21 cellular contexts compared by ENCODE assay signal in the genomic region with DNA sequence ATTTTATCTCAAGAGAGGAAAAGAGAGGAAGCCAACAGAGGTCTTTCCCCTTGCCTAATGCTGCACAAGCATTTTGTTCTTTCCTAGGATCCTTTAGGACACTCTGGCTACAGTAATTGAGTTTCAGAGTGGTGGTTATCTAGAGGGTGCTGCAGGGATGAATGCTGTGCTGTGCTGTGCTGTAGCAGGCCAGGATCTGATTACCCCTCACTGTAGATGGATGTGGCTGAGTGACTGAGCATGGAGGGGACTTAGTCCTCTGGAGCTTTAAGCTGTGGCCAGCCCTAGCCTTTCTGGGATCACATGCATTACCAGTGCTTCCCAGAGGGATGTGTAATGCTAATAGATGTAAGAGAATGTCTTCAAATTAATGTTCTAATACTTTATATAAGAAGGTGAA.
A peak's percentile ranks its signal among the peaks of the same experiment; 100 is the strongest.
DNase-seq lines count a peak whose midpoint lies in the region; ATAC-seq and TF ChIP-seq lines count a peak whose summit lies in the region.
"Had no signal": no experiment of that assay in that cellular context is flagged by ENCODE, and none has a peak within 500 bp of the region (broad histone marks: within the 10 kb centered on the region; RNA-seq: fewer than 3 reads in every experiment).

No MANE protein-coding gene starts in this region.

- no peak overlapping the region for H3K4me3 ChIP-seq in DND-41 (ENCODE audit: low read depth in 1 of 2, low read length in 2 of 2)
- H3K4me3 ChIP-seq in testis: no peak overlapping the region
- H3K4me3 ChIP-seq: Peyer's patch, SK-N-MC had no signal

- no peak overlapping the region for H3K4me3 Mint-ChIP-seq in CD4-positive, alpha-beta T cell
- no peak overlapping the region for H3K4me3 Mint-ChIP-seq in nephron progenitor cell
- H3K4me3 Mint-ChIP-seq: H9 had no signal

- intact Hi-C loops in CD4-positive, alpha-beta T cell (cut with DNase I, micrococcal nuclease): no loop called here
- intact Hi-C loops in testis (cut with DNase I; ENCODE audit: low total_unique reads): no loop called here

- H2AFZ ChIP-seq in DND-41 (ENCODE audit: low read depth, low read length): no peak overlapping the region

- no peak for ATAC-seq in CD4-positive, alpha-beta T cell (ENCODE audit: poor library complexity)
- no peak for ATAC-seq in DND-41 (ENCODE audit: insufficient read depth, low read depth)
- ATAC-seq in HG02981 (IDR thresholded peaks at IDR 0.05; ENCODE audit: unreplicated experiment): no peak

- peak overlapping the region; percentile 25 for H3K27ac ChIP-seq in CD4-positive, alpha-beta T cell (ENCODE audit: low read depth, low read length)
- H3K27ac ChIP-seq in DND-41 (ENCODE audit: low read length) (peak overlapping the region; percentile 43), testis (no peak overlapping the region)
- H3K27ac ChIP-seq: C4-2B, HL-60, Peyer's patch, SK-N-MC had no signal

- in situ Hi-C loops in KBM-7 (cut with MboI; ENCODE audit: low pct_unique_long_range_greater_than_20kb, low sequenced_read_pairs): no loop called here

- no peak for TF ChIP-seq POLR2A in testis (IDR thresholded peaks at IDR 0.05)

- H3K27me3 ChIP-seq in CD4-positive, alpha-beta T cell (ENCODE audit: control insufficient read depth, insufficient read depth, low read length): no peaks in the 10 kb centered on the region
- H3K27me3 ChIP-seq in DND-41 (ENCODE audit: insufficient read depth, low read length, poor library complexity) (no peaks in the 10 kb centered on the region), testis (no peaks in the 10 kb centered on the region)
- H3K27me3 ChIP-seq: Peyer's patch had no signal

- H3K9me3 Mint-ChIP-seq in CD4-positive, alpha-beta T cell: no peaks in the 10 kb centered on the region
- no peaks in the 10 kb centered on the region for H3K9me3 Mint-ChIP-seq in nephron progenitor cell
- H3K9me3 Mint-ChIP-seq: H9 had no signal

- POLR2A ChIA-PET in CD4-positive, alpha-beta T cell (lab: Charles Lee): interaction anchor here (1.0 to 2.9 kb wide), 4 partner anchors 22 to 218 kb away, joined by 3 to 31 read pairs (median 3); a partner anchor contains a TSS

- H3K4me2 ChIP-seq in DND-41 (ENCODE audit: insufficient read depth, low read length): no peak overlapping the region

- H3K4me1 ChIP-seq in DND-41 (ENCODE audit: insufficient read depth, low read length): peaks cover 33% of the 10 kb centered on the region
- no peaks in the 10 kb centered on the region for H3K4me1 ChIP-seq in testis
- H3K4me1 ChIP-seq: Caco-2, Peyer's patch had no signal

- H3K4me1 Mint-ChIP-seq in CD4-positive, alpha-beta T cell (ENCODE audit: low read depth): peaks cover 86% of the 10 kb centered on the region
- peaks cover 33% of the 10 kb centered on the region for H3K4me1 Mint-ChIP-seq in nephron progenitor cell

- H3K27ac Mint-ChIP-seq in CD4-positive, alpha-beta T cell: peak overlapping the region; percentile 93
- peak overlapping the region; percentile 51 for H3K27ac Mint-ChIP-seq in nephron progenitor cell
- H3K27ac Mint-ChIP-seq: H9 had no signal

- no peaks in the 10 kb centered on the region for H3K79me2 ChIP-seq in DND-41 (ENCODE audit: insufficient read depth, low read length)

- DNase-seq in CD4-positive, alpha-beta T cell: no peak
- DNase-seq in DND-41: no peak
- DNase-seq in islet precursor cell: peak; percentile 60
- DNase-seq in nephron progenitor cell: no peak
- DNase-seq in testis: no peak
- no peak for DNase-seq in KBM-7
- no peak for DNase-seq in NCI-H1930 (lab: John Stamatoyannopoulos, UW)
- DNase-seq: ACHN; Caco-2; GDM1; H9; NCI-H1417 treated with DMSO at 0.1 percent for 48 hours; NCI-H2081; NCI-H446 treated with DMSO at 0.1 percent for 48 hours; NCI-H69; NK-92 treated with Interleukin-12 subunit alpha and Interleukin-12 subunit beta, amount 100 ng/mL, for 24 hours; Peyer's patch had no signal

- no peak for TF ChIP-seq CTCF in CD4-positive, alpha-beta T cell (IDR thresholded peaks at IDR 0.05)
- no peak for TF ChIP-seq CTCF in DND-41 (IDR thresholded peaks at IDR 0.05; ENCODE audit: borderline replicate concordance, extremely low read depth, low read length, poor library complexity, severe bottlenecking)
- no peak for TF ChIP-seq CTCF in nephron progenitor cell (IDR thresholded peaks at IDR 0.05)
- TF ChIP-seq CTCF in testis (IDR thresholded peaks at IDR 0.05): no peak

- no peaks in the 10 kb centered on the region for H3K36me3 ChIP-seq in DND-41 (ENCODE audit: insufficient read depth, low read length)
- H3K36me3 ChIP-seq in testis (ENCODE audit: low read depth, missing control alignments): no peaks in the 10 kb centered on the region
- H3K36me3 ChIP-seq: Peyer's patch had no signal

- H4K20me1 ChIP-seq in DND-41 (ENCODE audit: insufficient read depth, low read length): no peaks in the 10 kb centered on the region

- no peaks in the 10 kb centered on the region for H3K27me3 Mint-ChIP-seq in CD4-positive, alpha-beta T cell
- H3K27me3 Mint-ChIP-seq in nephron progenitor cell (ENCODE audit: low read depth, poor library complexity): no peaks in the 10 kb centered on the region

- no peaks in the 10 kb centered on the region for H3K9me3 ChIP-seq in CD4-positive, alpha-beta T cell (ENCODE audit: control insufficient read depth, low read length)
- H3K9me3 ChIP-seq in DND-41 (ENCODE audit: insufficient read depth, low read length, severe bottlenecking): no peaks in the 10 kb centered on the region
- no peaks in the 10 kb centered on the region for H3K9me3 ChIP-seq in testis
- H3K9me3 ChIP-seq: Caco-2, Peyer's patch had no signal

- no peaks in the 10 kb centered on the region for H3K36me3 Mint-ChIP-seq in CD4-positive, alpha-beta T cell (ENCODE audit: low read depth)
- H3K36me3 Mint-ChIP-seq in nephron progenitor cell (ENCODE audit: low read depth): no peaks in the 10 kb centered on the region

- H3K9ac ChIP-seq in DND-41 (ENCODE audit: low read depth, low read length): no peak overlapping the region

- CTCF ChIA-PET in CD4-positive, alpha-beta T cell (lab: Charles Lee): no interaction called here

Comparison
In these comparisons a context has a peak if more than half of its experiments do, and no peak if none do; other contexts are left out.
1. H3K27ac ChIP-seq: peak in CD4-positive, alpha-beta T cell (single experiment) and DND-41 (single experiment); none in testis (0 of 2).